Comparison of ENCODE assay signal across 11 cellular contexts in genomic region chr15:59553879-59554735, GRCh38. TPM values are rescaled to one million over a fixed set of nuclear protein-coding genes. Genes with fewer than 3 reads are reported as not detected.
A peak's percentile ranks its signal among the peaks of the same experiment; 100 is the strongest.
DNase-seq lines count a peak whose midpoint lies in the region; ATAC-seq and TF ChIP-seq lines count a peak whose summit lies in the region.
"Had no signal": no experiment of that assay in that cellular context is flagged by ENCODE, and none has a peak within 500 bp of the region (broad histone marks: within the 10 kb centered on the region; RNA-seq: fewer than 3 reads in every experiment).

No MANE protein-coding gene starts in this region.

- no peaks in the 10 kb centered on the region for H3K27me3 Mint-ChIP-seq in neural crest cell (ENCODE audit: low read depth)
- peaks cover 11% of the 10 kb centered on the region for H3K27me3 Mint-ChIP-seq in activated CD4-positive, alpha-beta T cell treated with anti-CD3 and anti-CD28 coated beads, Interleukin-2, amount 10 ng/mL, durations not matched to agents 24 days and 14 days

- peaks cover 4% of the 10 kb centered on the region for H3K4me1 Mint-ChIP-seq in neural crest cell
- H3K4me1 Mint-ChIP-seq in activated CD4-positive, alpha-beta T cell treated with anti-CD3 and anti-CD28 coated beads, Interleukin-2, amount 10 ng/mL, durations not matched to agents 24 days and 14 days: no peaks in the 10 kb centered on the region

- H3K27ac Mint-ChIP-seq in neural crest cell (ENCODE audit: unreplicated experiment): peak overlapping the region; percentile 67
- H3K27ac Mint-ChIP-seq in activated CD4-positive, alpha-beta T cell treated with anti-CD3 and anti-CD28 coated beads, Interleukin-2, amount 10 ng/mL, durations not matched to agents 24 days and 14 days: no peak overlapping the region
- H3K27ac Mint-ChIP-seq: memory B cell had no signal

- DNase-seq in EH (ENCODE audit: low read depth): peak; percentile 45
- peak; percentile 32 for DNase-seq in NCI-H748 treated with DMSO at 0.1 percent for 48 hours (lab: John Stamatoyannopoulos, UW)
- peak; percentile 66 for DNase-seq in dermis blood vessel endothelial cell
- DNase-seq in neural crest cell (ENCODE audit: low read depth, low spot score): no peak
- no peak for DNase-seq in activated CD4-positive, alpha-beta T cell treated with anti-CD3 and anti-CD28 coated beads, Interleukin-2, amount 10 ng/mL, durations not matched to agents 24 days and 14 days
- DNase-seq in tibial artery: no peak
- DNase-seq: NCI-H2171 had no signal

- no peak overlapping the region for H3K4me3 Mint-ChIP-seq in neural crest cell
- H3K4me3 Mint-ChIP-seq in activated CD4-positive, alpha-beta T cell treated with anti-CD3 and anti-CD28 coated beads, Interleukin-2, amount 10 ng/mL, durations not matched to agents 24 days and 14 days: no peak overlapping the region
- H3K4me3 Mint-ChIP-seq: memory B cell had no signal

- ATAC-seq in GM18511 (IDR thresholded peaks at IDR 0.05; ENCODE audit: unreplicated experiment) (no peak), GM19397 (IDR thresholded peaks at IDR 0.05; ENCODE audit: unreplicated experiment) (no peak)

- no peak overlapping the region for H3K4me3 ChIP-seq in tibial artery
- H3K4me3 ChIP-seq: smooth muscle cell had no signal

- H3K36me3 Mint-ChIP-seq in neural crest cell (ENCODE audit: low read depth): no peaks in the 10 kb centered on the region
- no peaks in the 10 kb centered on the region for H3K36me3 Mint-ChIP-seq in activated CD4-positive, alpha-beta T cell treated with anti-CD3 and anti-CD28 coated beads, Interleukin-2, amount 10 ng/mL, durations not matched to agents 24 days and 14 days (ENCODE audit: low read depth)
- H3K36me3 Mint-ChIP-seq: memory B cell had no signal

- no peak overlapping the region for H3K27ac ChIP-seq in tibial artery

- H3K9me3 Mint-ChIP-seq in neural crest cell: no peaks in the 10 kb centered on the region
- H3K9me3 Mint-ChIP-seq in activated CD4-positive, alpha-beta T cell treated with anti-CD3 and anti-CD28 coated beads, Interleukin-2, amount 10 ng/mL, durations not matched to agents 24 days and 14 days: peaks cover 4% of the 10 kb centered on the region
- H3K9me3 Mint-ChIP-seq: memory B cell had no signal

- H3K9me3 ChIP-seq in tibial artery: no peaks in the 10 kb centered on the region

- H3K27me3 ChIP-seq in tibial artery: peaks cover 0 to under 1% of the 10 kb centered on the region in 2 donors

- TF ChIP-seq CTCF in neural crest cell (conservative IDR thresholded peaks at IDR 0.05) (no peak), tibial artery (IDR thresholded peaks at IDR 0.05) (no peak)

- H3K36me3 ChIP-seq in tibial artery: no peaks in the 10 kb centered on the region

- H3K4me1 ChIP-seq in tibial artery: no peaks in the 10 kb centered on the region

- intact Hi-C loops in activated CD4-positive, alpha-beta T cell treated with anti-CD3 and anti-CD28 coated beads, Interleukin-2, amount 10 ng/mL, durations not matched to agents 24 days and 14 days (cut with micrococcal nuclease): no loop called here
- intact Hi-C loops in tibial artery (cut with DNase I; ENCODE audit: low total_unique reads): no loop called here

RNA-seq across cellular contexts. Expression of gene GCNT3, which starts 57.5 kb away (rescaled TPM):
- total RNA-seq in dermis blood vessel endothelial cell (0.17 TPM in 1 of 2 replicates, not detected in the other), neural crest cell (not detected in 2 replicates)
- not detected in 2 replicates for total RNA-seq in activated CD4-positive, alpha-beta T cell treated with anti-CD3 and anti-CD28 coated beads, Interleukin-2, amount 10 ng/mL, durations not matched to agents 24 days and 14 days
- total RNA-seq: smooth muscle cell had no signal

Comparison
In these comparisons a context has a peak if more than half of its experiments do, and no peak if none do; other contexts are left out.
1. DNase-seq: peak in EH (single experiment), NCI-H748 treated with DMSO at 0.1 percent for 48 hours (single experiment) and dermis blood vessel endothelial cell (single experiment); none in neural crest cell (single experiment), activated CD4-positive, alpha-beta T cell treated with anti-CD3 and anti-CD28 coated beads, Interleukin-2, amount 10 ng/mL, durations not matched to agents 24 days and 14 days (single experiment) and tibial artery (0 of 2).